Comparison of ENCODE assay signal across 1 cellular context in the genomic region with DNA sequence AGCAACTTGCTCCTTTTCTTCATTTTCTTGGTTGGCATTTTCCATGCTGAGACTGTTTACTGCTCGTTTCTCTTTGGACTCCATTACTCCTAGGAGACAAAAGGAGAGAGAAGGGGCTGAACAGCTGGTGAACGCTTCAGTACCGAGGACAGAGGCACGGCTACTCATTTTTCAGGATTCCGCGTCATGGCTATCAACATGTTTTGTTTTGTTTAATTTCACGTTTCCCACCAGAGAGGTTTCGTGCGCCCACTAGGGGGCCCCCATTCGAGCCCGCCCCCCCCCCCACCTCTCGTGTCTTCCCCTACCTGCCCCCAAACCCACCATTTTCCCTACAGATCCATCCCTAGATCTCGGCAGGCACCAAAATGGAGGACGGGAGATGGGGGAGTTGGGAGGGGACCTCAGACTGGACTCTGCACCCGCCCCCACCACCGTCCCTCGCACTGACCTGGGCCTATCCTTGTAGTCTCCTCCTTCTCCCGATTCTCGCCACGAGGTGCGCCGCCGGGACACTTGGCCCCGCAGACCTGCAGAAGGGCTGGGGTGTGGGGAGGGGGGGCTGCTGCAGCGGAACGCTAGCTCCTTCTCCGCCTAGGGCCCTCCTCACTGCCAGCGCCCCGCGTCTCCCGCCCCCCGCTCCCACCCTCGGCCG.
TF ChIP-seq lines count a peak whose summit lies in the region.

No MANE protein-coding gene starts in this region.

TF ChIP-seq in Ishikawa, 13 proteins besides CTCF, POLR2A, EP300 and RAD21 (continued from another document):
- TF ChIP-seq TAF1 (IDR thresholded peaks at IDR 0.05; ENCODE audit: low read depth) = no peak
- TF ChIP-seq TEAD4 (IDR thresholded peaks at IDR 0.05) = no peak
- no peak for TF ChIP-seq CREB1 (IDR thresholded peaks at IDR 0.05; ENCODE audit: low read depth)
- no peak for TF ChIP-seq ZBTB7A (IDR thresholded peaks at IDR 0.05; ENCODE audit: low read depth)
